ENCODE assay signal across 39 cellular contexts in the genomic region with DNA sequence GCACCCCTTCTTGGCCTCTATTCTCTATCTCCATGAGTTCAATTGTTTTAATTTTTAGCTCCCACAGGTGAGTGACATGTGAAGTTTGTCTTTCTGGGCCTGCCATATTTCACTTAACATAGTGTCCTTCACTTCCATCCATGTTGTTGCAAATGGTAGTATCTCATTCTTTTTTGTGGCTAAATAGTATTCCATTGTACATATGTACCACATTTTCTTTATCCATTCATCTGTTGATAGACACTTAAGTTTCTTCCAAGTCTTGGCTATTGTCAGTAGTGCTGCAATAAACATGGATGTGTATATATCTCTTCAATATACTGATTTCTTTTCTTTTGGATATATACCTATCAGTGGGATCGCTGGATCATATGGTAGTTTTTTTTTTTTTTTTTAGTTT.
"Had no signal": no experiment of that assay in that cellular context is flagged by ENCODE, and none has a peak within 500 bp of the region (broad histone marks: within the 10 kb centered on the region; RNA-seq: fewer than 3 reads in every experiment).

No MANE protein-coding gene starts in this region.

- H3K4me3 ChIP-seq: adrenal gland, ascending aorta, body of pancreas, breast epithelium, cardiac muscle cell had no signal

- H3K36me3 ChIP-seq: breast epithelium had no signal

- FAIRE-seq: bronchial epithelial cell had no signal

- H3K9me3 Mint-ChIP-seq: activated naive CD4-positive, alpha-beta T cell treated with anti-CD3 and anti-CD28 coated beads for 36 hours; activated naive CD4-positive, alpha-beta T cell treated with anti-CD3 and anti-CD28 coated beads, Interleukin-2, amount 50 U/mL, for 24 hours; activated naive CD4-positive, alpha-beta T cell treated with anti-CD3 and anti-CD28 coated beads, Interleukin-2, amount 50 U/mL, for 72 hours; activated naive CD8-positive, alpha-beta T cell treated with anti-CD3 and anti-CD28 coated beads for 36 hours; activated naive CD8-positive, alpha-beta T cell treated with anti-CD3 and anti-CD28 coated beads, Interleukin-2, amount 10 ng/mL, durations not matched to agents 7 days and 5 days; activated naive CD8-positive, alpha-beta T cell treated with anti-CD3 and anti-CD28 coated beads, Interleukin-2, amount 50 U/mL, for 24 hours; activated T-cell treated with anti-CD3 and anti-CD28 coated beads, Interleukin-2, amount 50 U/mL, for 24 hours; activated T-cell treated with anti-CD3 and anti-CD28 coated beads, Interleukin-2, amount 50 U/mL, for 72 hours; activated T-helper 17 cell treated with anti-CD3 and anti-CD28 coated beads, Interleukin-2, amount 50 U/mL, for 72 hours; central memory CD8-positive, alpha-beta T cell had no signal

- H3K27me3 Mint-ChIP-seq: activated naive CD4-positive, alpha-beta T cell treated with anti-CD3 and anti-CD28 coated beads, Interleukin-2, amount 10 ng/mL, durations not matched to agents 7 days and 5 days; activated naive CD4-positive, alpha-beta T cell treated with anti-CD3 and anti-CD28 coated beads, Interleukin-2, amount 50 U/mL, for 24 hours; activated naive CD8-positive, alpha-beta T cell; activated naive CD8-positive, alpha-beta T cell treated with anti-CD3 and anti-CD28 coated beads for 36 hours; activated naive CD8-positive, alpha-beta T cell treated with anti-CD3 and anti-CD28 coated beads, Interleukin-2, amount 10 ng/mL, durations not matched to agents 7 days and 5 days; activated naive CD8-positive, alpha-beta T cell treated with anti-CD3 and anti-CD28 coated beads, Interleukin-2, amount 50 U/mL, for 24 hours; activated T-cell treated with anti-CD3 and anti-CD28 coated beads, Interleukin-2, amount 50 U/mL, for 24 hours; activated T-helper 17 cell treated with anti-CD3 and anti-CD28 coated beads, Interleukin-2, amount 50 U/mL, for 72 hours; central memory CD8-positive, alpha-beta T cell had no signal

- H3K9me3 ChIP-seq: adrenal gland, ascending aorta, body of pancreas, breast epithelium had no signal

- H3K27me3 ChIP-seq: adrenal gland, ascending aorta, body of pancreas, brain microvascular endothelial cell, breast epithelium, cardiac muscle cell had no signal

- ATAC-seq: activated naive CD4-positive, alpha-beta T cell treated with anti-CD3 and anti-CD28 coated beads, Interleukin-2, amount 50 U/mL, for 72 hours; activated naive CD8-positive, alpha-beta T cell treated with anti-CD3 and anti-CD28 coated beads, Interleukin-2, amount 50 U/mL, for 24 hours; activated T-cell treated with anti-CD3 and anti-CD28 coated beads, Interleukin-2, amount 50 U/mL, for 4 hours; activated T-cell treated with anti-CD3 and anti-CD28 coated beads, Interleukin-2, amount 50 U/mL, for 72 hours; activated T-helper 17 cell treated with anti-CD3 and anti-CD28 coated beads, Interleukin-2, amount 50 U/mL, for 72 hours; body of pancreas had no signal

- H3K27ac ChIP-seq: adrenal gland, ascending aorta, body of pancreas, brain microvascular endothelial cell, breast epithelium, cardiac muscle cell had no signal

- H3K4me1 Mint-ChIP-seq: activated naive CD8-positive, alpha-beta T cell treated with anti-CD3 and anti-CD28 coated beads for 36 hours; activated naive CD8-positive, alpha-beta T cell treated with anti-CD3 and anti-CD28 coated beads, Interleukin-2, amount 50 U/mL, for 24 hours; activated T-helper 17 cell treated with anti-CD3 and anti-CD28 coated beads, Interleukin-2, amount 50 U/mL, for 72 hours had no signal

- DNase-seq: activated effector memory CD4-positive, alpha-beta T cell treated with anti-CD3 and anti-CD28 coated beads, Interleukin-2, amount 50 U/mL, for 16 hours; activated effector memory CD4-positive, alpha-beta T cell treated with Interleukin-2 at 50 U/mL for 16 hours; activated gamma-delta T cell; activated gamma-delta T cell treated with Interleukin-2 at 50 U/mL for 16 hours; activated naive CD4-positive, alpha-beta T cell; activated naive CD4-positive, alpha-beta T cell treated with anti-CD3 and anti-CD28 coated beads for 36 hours; activated naive CD4-positive, alpha-beta T cell treated with anti-CD3 and anti-CD28 coated beads, Interleukin-2, amount 10 ng/mL, durations not matched to agents 7 days and 5 days; activated naive CD4-positive, alpha-beta T cell treated with anti-CD3 and anti-CD28 coated beads, Interleukin-2, amount 50 U/mL, for 16 hours; activated naive CD4-positive, alpha-beta T cell treated with Interleukin-2 at 50 U/mL for 16 hours; activated naive CD8-positive, alpha-beta T cell treated with anti-CD3 and anti-CD28 coated beads for 36 hours; activated naive CD8-positive, alpha-beta T cell treated with anti-CD3 and anti-CD28 coated beads, Interleukin-2, amount 10 ng/mL, durations not matched to agents 7 days and 5 days; activated naive CD8-positive, alpha-beta T cell treated with anti-CD3 and anti-CD28 coated beads, Interleukin-2, amount 50 U/mL, for 24 hours; activated T-cell treated with anti-CD3 and anti-CD28 coated beads, Interleukin-2, amount 50 U/mL, for 1 hour; activated T-cell treated with anti-CD3 and anti-CD28 coated beads, Interleukin-2, amount 50 U/mL, for 24 hours; activated T-cell treated with anti-CD3 and anti-CD28 coated beads, Interleukin-2, amount 50 U/mL, for 4 hours; activated T-cell treated with anti-CD3 and anti-CD28 coated beads, Interleukin-2, amount 50 U/mL, for 48 hours; activated T-cell treated with anti-CD3 and anti-CD28 coated beads, Interleukin-2, amount 50 U/mL, for 72 hours; adrenal gland; amniotic stem cell; amygdala; anterior cingulate cortex; aorta; body of pancreas; brain microvascular endothelial cell; caudate nucleus; central memory CD4-positive, alpha-beta T cell; cerebellar nuclear complex had no signal

- H3K27ac Mint-ChIP-seq: activated naive CD4-positive, alpha-beta T cell treated with anti-CD3 and anti-CD28 coated beads for 36 hours; activated naive CD4-positive, alpha-beta T cell treated with anti-CD3 and anti-CD28 coated beads, Interleukin-2, amount 10 ng/mL, durations not matched to agents 7 days and 5 days; activated naive CD4-positive, alpha-beta T cell treated with anti-CD3 and anti-CD28 coated beads, Interleukin-2, amount 50 U/mL, for 24 hours; activated naive CD4-positive, alpha-beta T cell treated with anti-CD3 and anti-CD28 coated beads, Interleukin-2, amount 50 U/mL, for 72 hours; activated naive CD8-positive, alpha-beta T cell; activated naive CD8-positive, alpha-beta T cell treated with anti-CD3 and anti-CD28 coated beads for 36 hours; activated naive CD8-positive, alpha-beta T cell treated with anti-CD3 and anti-CD28 coated beads, Interleukin-2, amount 10 ng/mL, durations not matched to agents 7 days and 5 days; activated naive CD8-positive, alpha-beta T cell treated with anti-CD3 and anti-CD28 coated beads, Interleukin-2, amount 50 U/mL, for 24 hours; activated T-cell treated with anti-CD3 and anti-CD28 coated beads, Interleukin-2, amount 50 U/mL, for 24 hours; activated T-cell treated with anti-CD3 and anti-CD28 coated beads, Interleukin-2, amount 50 U/mL, for 72 hours; activated T-helper 1 cell treated with anti-CD3 and anti-CD28 coated beads, Interleukin-12 subunit alpha, Interleukin-12 subunit beta, Interleukin-2, Interleukin-4 antibody, amounts not matched to agents 30 ng/mL and 10 ng/mL and 1 ng/mL, durations not matched to agents 14 hours and 24 hours and 36 hours; activated T-helper 17 cell treated with anti-CD3 and anti-CD28 coated beads, Interleukin-2, amount 50 U/mL, for 72 hours; activated T-helper 2 cell treated with anti-CD3 and anti-CD28 coated beads, Interferon-gamma antibody, Interleukin-2, Interleukin-4, amounts not matched to agents 10 μg/mL and 5 μg/mL and 100 μg/mL, durations not matched to agents 14 hours and 24 hours and 36 hours; brain had no signal

- H3K4me3 Mint-ChIP-seq: activated naive CD4-positive, alpha-beta T cell treated with anti-CD3 and anti-CD28 coated beads for 36 hours; activated naive CD4-positive, alpha-beta T cell treated with anti-CD3 and anti-CD28 coated beads, Interleukin-2, amount 10 ng/mL, durations not matched to agents 7 days and 5 days; activated naive CD4-positive, alpha-beta T cell treated with anti-CD3 and anti-CD28 coated beads, Interleukin-2, amount 50 U/mL, for 24 hours; activated naive CD8-positive, alpha-beta T cell; activated naive CD8-positive, alpha-beta T cell treated with anti-CD3 and anti-CD28 coated beads for 36 hours; activated naive CD8-positive, alpha-beta T cell treated with anti-CD3 and anti-CD28 coated beads, Interleukin-2, amount 10 ng/mL, durations not matched to agents 7 days and 5 days; activated naive CD8-positive, alpha-beta T cell treated with anti-CD3 and anti-CD28 coated beads, Interleukin-2, amount 50 U/mL, for 24 hours; activated T-cell treated with anti-CD3 and anti-CD28 coated beads, Interleukin-2, amount 50 U/mL, for 24 hours; activated T-cell treated with anti-CD3 and anti-CD28 coated beads, Interleukin-2, amount 50 U/mL, for 4 hours; activated T-cell treated with anti-CD3 and anti-CD28 coated beads, Interleukin-2, amount 50 U/mL, for 72 hours; activated T-helper 1 cell treated with anti-CD3 and anti-CD28 coated beads, Interleukin-12 subunit alpha, Interleukin-12 subunit beta, Interleukin-2, Interleukin-4 antibody, amounts not matched to agents 30 ng/mL and 10 ng/mL and 1 ng/mL, durations not matched to agents 14 hours and 24 hours and 36 hours; activated T-helper 17 cell treated with anti-CD3 and anti-CD28 coated beads, Interleukin-2, amount 50 U/mL, for 72 hours; brain; central memory CD8-positive, alpha-beta T cell had no signal

- H3K4me1 ChIP-seq: ascending aorta, body of pancreas, breast epithelium had no signal
